ENCODE assay signal across 8 cellular contexts in the genomic region with DNA sequence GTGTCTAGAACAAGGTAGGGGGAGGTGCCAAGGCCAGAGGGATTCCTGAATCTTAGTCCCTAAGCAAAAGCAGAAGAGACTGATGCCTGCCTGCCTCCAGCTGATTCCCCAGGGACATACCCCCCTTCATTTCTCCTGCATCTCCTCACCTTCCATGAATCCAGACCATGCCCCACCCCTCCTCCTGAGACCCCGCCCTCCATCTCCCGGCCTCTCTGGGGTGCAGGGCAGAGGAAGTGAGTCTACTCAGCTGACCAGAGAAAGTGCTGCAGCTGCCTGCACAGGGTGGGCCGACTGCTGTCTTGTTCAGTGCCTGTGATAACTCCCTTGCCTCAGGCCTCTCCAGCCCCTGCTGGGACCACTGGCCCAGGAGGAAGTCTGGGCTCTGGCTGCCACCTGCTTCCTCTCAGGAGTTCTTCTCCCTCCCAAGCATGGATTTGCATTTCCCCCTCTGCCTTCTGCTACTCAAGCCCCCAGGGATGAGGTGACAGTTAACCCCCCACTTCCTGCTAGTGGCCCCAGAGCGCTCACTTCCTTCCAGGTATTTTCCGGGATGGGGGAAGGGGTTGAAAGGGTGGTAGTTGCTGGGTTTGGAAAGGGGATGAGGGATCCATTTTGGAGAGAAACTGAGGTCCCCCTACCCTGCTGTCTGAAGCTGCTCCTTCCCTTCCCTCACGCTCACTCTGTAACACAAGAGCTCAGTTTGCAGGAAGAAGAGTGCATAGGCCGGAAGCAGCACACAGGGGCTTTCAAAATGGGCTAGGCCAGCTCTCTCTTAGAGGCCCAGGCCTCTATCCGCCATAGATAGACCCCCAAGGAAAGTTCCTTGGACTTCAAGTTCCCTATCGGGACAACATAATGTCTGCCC. TPM values are rescaled to one million over a fixed set of nuclear protein-coding genes. Genes with fewer than 3 reads are reported as not detected.
A peak's percentile ranks its signal among the peaks of the same experiment; 100 is the strongest.
DNase-seq lines count a peak whose midpoint lies in the region; ATAC-seq and TF ChIP-seq lines count a peak whose summit lies in the region.

No MANE protein-coding gene starts in this region.

- H3K4me1 ChIP-seq in mononuclear cell (ENCODE audit: insufficient read depth, low read length) (peaks cover 96% of the 10 kb centered on the region), tibial artery (peaks cover 0 to 19% (median 11%) of the 10 kb centered on the region in 4 donors)

- H3K36me3 Mint-ChIP-seq in T-cell: peaks cover 12% of the 10 kb centered on the region
- peaks cover 27% of the 10 kb centered on the region for H3K36me3 Mint-ChIP-seq in dendritic cell treated with granulocyte-macrophage colony-stimulating factor and Interleukin-4, amounts not matched to agents 40 ng/mL and 50 ng/mL, for 4 days (ENCODE audit: low read depth)

- in situ Hi-C loops in GM13976 (cut with MboI; ENCODE audit: low sequenced_read_pairs, unreplicated experiment): no loop called here

- peaks cover 1 to 10% (median 7%) of the 10 kb centered on the region in 3 donors for H3K36me3 ChIP-seq in tibial artery

- H3K9me3 Mint-ChIP-seq in T-cell: no peaks in the 10 kb centered on the region
- H3K9me3 Mint-ChIP-seq in dendritic cell treated with granulocyte-macrophage colony-stimulating factor and Interleukin-4, amounts not matched to agents 40 ng/mL and 50 ng/mL, for 4 days: no peaks in the 10 kb centered on the region

- H3K27me3 ChIP-seq in mononuclear cell (ENCODE audit: insufficient read depth, low read length) (no peaks in the 10 kb centered on the region), tibial artery (peaks cover 0 to 9% of the 10 kb centered on the region in 2 donors)

- ATAC-seq in HG03439 (IDR thresholded peaks at IDR 0.05; ENCODE audit: unreplicated experiment): peak; percentile 17
- ATAC-seq in T-cell (replicated peaks in 1 of 4): no peak
- no peak for ATAC-seq in GM18868 (IDR thresholded peaks at IDR 0.05; ENCODE audit: unreplicated experiment)

- intact Hi-C loops in dendritic cell treated with granulocyte-macrophage colony-stimulating factor and Interleukin-4, amounts not matched to agents 40 ng/mL and 50 ng/mL, for 4 days (cut with micrococcal nuclease): loop anchor here (1.0 kb wide), 1 partner anchor 10 kb away; no protein-coding TSS in a partner anchor
- intact Hi-C loops in tibial artery (cut with DNase I; ENCODE audit: low total_unique reads): no loop called here

- peak overlapping the region; percentile 64 for H3K4me3 ChIP-seq in mononuclear cell (ENCODE audit: low read length)
- no peak overlapping the region for H3K4me3 ChIP-seq in tibial artery

- peak; percentile 70 for DNase-seq in GM13976 (ENCODE audit: low spot score)
- peak in 6 of 34 experiments; percentile 22 to 45 (median 38) for DNase-seq in T-cell
- DNase-seq in tibial artery: peak; percentile 59 to 76
- DNase-seq in SHP77 (lab: John Stamatoyannopoulos, UW): no peak

- H3K4me3 Mint-ChIP-seq in T-cell: peak overlapping the region; percentile 99 to 100 (median 100)
- H3K4me3 Mint-ChIP-seq in dendritic cell treated with granulocyte-macrophage colony-stimulating factor and Interleukin-4, amounts not matched to agents 40 ng/mL and 50 ng/mL, for 4 days: peak overlapping the region; percentile 75

- no peaks in the 10 kb centered on the region for H3K27me3 Mint-ChIP-seq in T-cell
- H3K27me3 Mint-ChIP-seq in dendritic cell treated with granulocyte-macrophage colony-stimulating factor and Interleukin-4, amounts not matched to agents 40 ng/mL and 50 ng/mL, for 4 days: no peaks in the 10 kb centered on the region

- peak overlapping the region; percentile 3 to 9 for H3K27ac ChIP-seq in tibial artery

- POLR2A ChIA-PET in T-cell (lab: Charles Lee): interaction anchor here (0.6 to 3.1 kb wide), 4 partner anchors 13 to 22 kb away, joined by 3 to 20 read pairs (median 4); a partner anchor contains a TSS

- H3K9me3 ChIP-seq in mononuclear cell (ENCODE audit: low read depth, low read length): no peaks in the 10 kb centered on the region
- no peaks in the 10 kb centered on the region for H3K9me3 ChIP-seq in tibial artery

- CTCF ChIA-PET in T-cell (lab: Charles Lee): interaction anchor here (0.5 to 9.6 kb wide), 6 partner anchors 12 to 181 kb away, joined by 3 to 191 read pairs (median 4); a partner anchor contains a TSS

- TF ChIP-seq CTCF in GM13976 (IDR thresholded peaks at IDR 0.05; ENCODE audit: borderline replicate concordance, control extremely low read depth, extremely low read depth, insufficient read depth, missing control alignments) (no peak), tibial artery (IDR thresholded peaks at IDR 0.05) (no peak)

- H3K27ac Mint-ChIP-seq in T-cell: peak overlapping the region; percentile 98 to 99
- peak overlapping the region; percentile 100 for H3K27ac Mint-ChIP-seq in dendritic cell treated with granulocyte-macrophage colony-stimulating factor and Interleukin-4, amounts not matched to agents 40 ng/mL and 50 ng/mL, for 4 days

- peaks cover 87 to 98% (median 96%) of the 10 kb centered on the region in 3 donors for H3K4me1 Mint-ChIP-seq in T-cell
- peaks cover 94% of the 10 kb centered on the region for H3K4me1 Mint-ChIP-seq in dendritic cell treated with granulocyte-macrophage colony-stimulating factor and Interleukin-4, amounts not matched to agents 40 ng/mL and 50 ng/mL, for 4 days (ENCODE audit: low read depth)

RNA-seq across cellular contexts. Expression of a gene that starts 10.5 kb away (rescaled TPM):
- total RNA-seq in T-cell: 10 to 100 TPM; 15.6 to 62.7 (median 19.9) TPM
- total RNA-seq in mononuclear cell: 22.4 TPM

RNA-seq across cellular contexts. Expression of a gene that starts 12.9 kb away (rescaled TPM):
- total RNA-seq in T-cell (10 to 100 TPM; 40.5 to 77.3 (median 63.2) TPM), mononuclear cell (65.3 TPM)

RNA-seq across cellular contexts. Expression of a gene that starts 58.4 kb away (rescaled TPM):
- 1 to 10 TPM in 4 of 5 donors, under 1 TPM in 1; 0.32 to 1.9 (median 1.1) TPM for total RNA-seq in T-cell
- total RNA-seq in mononuclear cell: 0.42 TPM

Comparison
In these comparisons a context has a peak if more than half of its experiments do, and no peak if none do; other contexts are left out.
1. DNase-seq: peak in GM13976 (single experiment) and tibial artery (2 of 2); none in SHP77 (0 of 2).